13 cellular contexts compared by ENCODE assay signal in the genomic region with DNA sequence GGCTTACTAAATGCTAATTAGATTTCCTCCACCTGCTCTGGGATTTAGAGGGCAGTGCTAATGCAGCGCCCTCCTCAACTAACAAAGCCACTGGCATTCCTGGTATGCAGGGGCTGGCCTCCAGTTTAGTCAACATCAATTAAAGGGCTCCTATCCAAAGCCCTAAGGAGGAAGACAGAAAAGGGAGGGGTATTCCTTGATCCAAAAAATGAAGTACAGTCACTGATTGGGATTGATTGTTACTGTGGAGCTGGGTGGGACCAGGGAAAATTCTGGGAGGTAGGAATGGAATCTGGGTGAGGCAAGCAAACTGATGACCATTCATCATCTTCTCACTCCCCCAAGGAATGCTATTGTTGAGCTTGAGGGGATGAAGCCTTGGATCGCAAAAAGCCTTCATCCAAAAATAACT. TPM values are rescaled to one million over a fixed set of nuclear protein-coding genes. Genes with fewer than 3 reads are reported as not detected.
DNase-seq lines count a peak whose midpoint lies in the region; ATAC-seq and TF ChIP-seq lines count a peak whose summit lies in the region.
"Had no signal": no experiment of that assay in that cellular context is flagged by ENCODE, and none has a peak within 500 bp of the region (broad histone marks: within the 10 kb centered on the region; RNA-seq: fewer than 3 reads in every experiment).

No MANE protein-coding gene starts in this region.

- H3K4me1 ChIP-seq in HCT116 (ENCODE audit: control insufficient read depth in 1 of 2, insufficient read depth in 2 of 2, low read length in 2 of 2) (peaks cover 14 to 18% of the 10 kb centered on the region in 2 experiments), SJCRH30 (peaks cover 19% of the 10 kb centered on the region), stomach (peaks cover 12 to 48% (median 18%) of the 10 kb centered on the region in 4 donors)

- H3K9ac ChIP-seq in HCT116 (ENCODE audit: low read length) = no peak overlapping the region

- 26 to 38% (median 30%) methylated on average over 2 of the region's 2 CpGs for WGBS in stomach, 5 donors

- TF ChIP-seq CTCF in HCT116 (IDR thresholded peaks at IDR 0.05 in 2 of 3, conservative IDR thresholded peaks at IDR 0.05 in 1 of 3; ENCODE audit: borderline replicate concordance in 1 of 3, insufficient read depth in 1 of 3, low read depth in 2 of 3, low read length in 2 of 3) (no peak), stomach (IDR thresholded peaks at IDR 0.05) (no peak)

- TF ChIP-seq EP300 in stomach (IDR thresholded peaks at IDR 0.05) = no peak

- H3K79me2 ChIP-seq in HCT116 (ENCODE audit: insufficient read depth, low read length) = no peaks in the 10 kb centered on the region

- no peaks in the 10 kb centered on the region for H3K4me1 Mint-ChIP-seq in activated T-cell treated with anti-CD3 and anti-CD28 coated beads, Interleukin-2, amount 50 U/mL, for 24 hours (ENCODE audit: low read depth)

- TF ChIP-seq POLR2A in HCT116 (IDR thresholded peaks at IDR 0.05; ENCODE audit: borderline replicate concordance, extremely low read depth, insufficient read depth, insufficient read length) (no peak), stomach (IDR thresholded peaks at IDR 0.05) (no peak)

- H4K20me1 ChIP-seq in HCT116 (ENCODE audit: insufficient read depth) = no peaks in the 10 kb centered on the region

- RAD21 ChIA-PET in HCT116 (lab: Charles Lee; ENCODE audit: low non-redundant PET in 1 of 2, low total read pairs in 2 of 2, uncharacterized antibody in 2 of 2, unreplicated experiment in 2 of 2) = no interaction called here

- H3K9me3 Mint-ChIP-seq in activated T-cell treated with anti-CD3 and anti-CD28 coated beads, Interleukin-2, amount 50 U/mL, for 24 hours = no peaks in the 10 kb centered on the region
- H3K9me3 Mint-ChIP-seq: activated CD4-positive, alpha-beta memory T cell treated with anti-CD3 and anti-CD28 coated beads for 36 hours had no signal

- H3K36me3 ChIP-seq in HCT116 (ENCODE audit: control insufficient read depth in 1 of 2, insufficient read depth in 2 of 2, low read length in 2 of 2) (no peaks in the 10 kb centered on the region), SJCRH30 (no peaks in the 10 kb centered on the region), stomach (no peaks in the 10 kb centered on the region)

- intact Hi-C loops in HCT116 (cut with micrococcal nuclease) (no loop called here), left ventricle myocardium superior (cut with micrococcal nuclease) (no loop called here), stomach (cut with DNase I; ENCODE audit: low total_unique reads) (no loop called here)

- H3K9me3 ChIP-seq in HCT116 (ENCODE audit: control insufficient read depth in 1 of 2, insufficient read depth in 1 of 2, low read depth in 1 of 2, low read length in 2 of 2) = no peaks in the 10 kb centered on the region
- H3K9me3 ChIP-seq in SJCRH30 (replicated peaks) = no peaks in the 10 kb centered on the region
- H3K9me3 ChIP-seq in stomach = no peaks in the 10 kb centered on the region

- no peak overlapping the region for H2AFZ ChIP-seq in HCT116 (ENCODE audit: low read depth, low read length, poor library complexity, severe bottlenecking)

- no peak overlapping the region for H3K27ac Mint-ChIP-seq in activated T-cell treated with anti-CD3 and anti-CD28 coated beads, Interleukin-2, amount 50 U/mL, for 24 hours
- H3K27ac Mint-ChIP-seq: activated CD4-positive, alpha-beta memory T cell treated with anti-CD3 and anti-CD28 coated beads for 36 hours had no signal

- H3K9me2 ChIP-seq in HCT116 (ENCODE audit: insufficient read depth) = no peaks in the 10 kb centered on the region

- POLR2A ChIA-PET in HCT116 (lab: Charles Lee) = no interaction called here

- no peaks in the 10 kb centered on the region for H3K27me3 ChIP-seq in HCT116 (ENCODE audit: insufficient read depth, low read length)
- H3K27me3 ChIP-seq in SJCRH30 = no peaks in the 10 kb centered on the region
- no peaks in the 10 kb centered on the region for H3K27me3 ChIP-seq in stomach

- no peak overlapping the region for H3K4me3 Mint-ChIP-seq in activated T-cell treated with anti-CD3 and anti-CD28 coated beads, Interleukin-2, amount 50 U/mL, for 24 hours
- H3K4me3 Mint-ChIP-seq: activated CD4-positive, alpha-beta memory T cell treated with anti-CD3 and anti-CD28 coated beads for 36 hours had no signal

- no peak for TF ChIP-seq RAD21 in HCT116 (IDR thresholded peaks at IDR 0.05; ENCODE audit: low read depth)

- DNase-seq in HCT116 (ENCODE audit: low read depth, low spot score) (peak; percentile 22), SJCRH30 (peak; percentile 68 to 75), left ventricle myocardium superior (no peak), stomach (peak; percentile 61), SKM-1 treated with dmso at 0.1 percent for 144 hours (lab: John Stamatoyannopoulos, UW; ENCODE audit: unreplicated experiment) (no peak), DMS53 treated with DMSO at 0.1 percent for 48 hours (lab: John Stamatoyannopoulos, UW; ENCODE audit: unreplicated experiment) (no peak)
- DNase-seq in activated T-cell treated with anti-CD3 and anti-CD28 coated beads, Interleukin-2, amount 50 U/mL, for 24 hours = no peak
- DNase-seq: activated CD4-positive, alpha-beta memory T cell treated with anti-CD3 and anti-CD28 coated beads for 36 hours; aorta; foreskin melanocyte; NCI-H1930; occipital lobe had no signal

- no peaks in the 10 kb centered on the region for H3K36me3 Mint-ChIP-seq in activated T-cell treated with anti-CD3 and anti-CD28 coated beads, Interleukin-2, amount 50 U/mL, for 24 hours (ENCODE audit: low read depth)
- H3K36me3 Mint-ChIP-seq: activated CD4-positive, alpha-beta memory T cell treated with anti-CD3 and anti-CD28 coated beads for 36 hours had no signal

- BruUV-seq in HCT116 (replicated peaks; lab: Mats Ljungman, UMichigan) = no TSS peak

- peak; percentile 96 for ATAC-seq in HCT116
- ATAC-seq in left ventricle myocardium superior = peak; percentile 72

- H3K4me2 ChIP-seq in HCT116 (ENCODE audit: low read length) = peak overlapping the region; percentile 40

- H3K4me3 ChIP-seq in HCT116 (replicated peaks in 1 of 2; ENCODE audit: low read depth in 1 of 2, low read length in 2 of 2) (no peak overlapping the region), SJCRH30 (no peak overlapping the region), stomach (no peak overlapping the region)
- H3K4me3 ChIP-seq: SK-N-MC had no signal

- H3K27me3 Mint-ChIP-seq in activated T-cell treated with anti-CD3 and anti-CD28 coated beads, Interleukin-2, amount 50 U/mL, for 24 hours = no peaks in the 10 kb centered on the region
- H3K27me3 Mint-ChIP-seq: activated CD4-positive, alpha-beta memory T cell treated with anti-CD3 and anti-CD28 coated beads for 36 hours had no signal

- H3K27ac ChIP-seq in HCT116 (ENCODE audit: low read depth, low read length) (no peak overlapping the region), SJCRH30 (no peak overlapping the region), stomach (peak overlapping the region in 4 of 5 donors; percentile 18 to 58 (median 35))
- H3K27ac ChIP-seq: SK-N-MC had no signal

- CTCF ChIA-PET in HCT116 (lab: Charles Lee) = no interaction called here

TF ChIP-seq in HCT116, 20 proteins besides CTCF, POLR2A, EP300 and RAD21:
- TF ChIP-seq POLR2AphosphoS5 (IDR thresholded peaks at IDR 0.05; ENCODE audit: low read depth, low read length) (no peak), SP1 (IDR thresholded peaks at IDR 0.05; ENCODE audit: low read depth) (peak; percentile 25; the same call in 1 of the 2 replicates), ZBTB33 (IDR thresholded peaks at IDR 0.05; ENCODE audit: extremely low read depth, insufficient replicate concordance, low read length) (no peak), FOSL1 (IDR thresholded peaks at IDR 0.05; ENCODE audit: low read depth) (no peak), EZH2phosphoT487 (IDR thresholded peaks at IDR 0.05; ENCODE audit: borderline replicate concordance) (no peak)
TF ChIP-seq in HCT116: peak in this region for 1.

RNA-seq across cellular contexts. Expression of gene GAB2, which starts 52.2 kb away (rescaled TPM):
- total RNA-seq in HCT116 (2021; ENCODE audit: unreplicated experiment) = 1.9 TPM
- polyA plus RNA-seq in HCT116 (2012) = 1.6 and 2.0 TPM in 2 replicates
- 5.6 TPM in 2 replicates for total RNA-seq in SJCRH30 (2014; rRNA removed; shearing (Covaris generic))
- 17.2 TPM for total RNA-seq in left ventricle myocardium superior
- 10 to 100 TPM in 2 of 5 donors, 1 to 10 TPM in 3; 2.2 to 19.3 (median 7.6) TPM for total RNA-seq in stomach
- polyA plus RNA-seq in stomach = 10 to 100 TPM in 1 of 3 donors, 1 to 10 TPM in 2; 3.0 to 13.1 (median 9.6) TPM

Comparison
In these comparisons a context has a peak if more than half of its experiments do, and no peak if none do; other contexts are left out.
1. DNase-seq: peak in HCT116 (single experiment), SJCRH30 (2 of 2) and stomach (single experiment); none in left ventricle myocardium superior (single experiment), activated T-cell treated with anti-CD3 and anti-CD28 coated beads, Interleukin-2, amount 50 U/mL, for 24 hours (single experiment), SKM-1 treated with dmso at 0.1 percent for 144 hours (single experiment) and DMS53 treated with DMSO at 0.1 percent for 48 hours (single experiment).
2. H3K27ac ChIP-seq: peak in stomach (4 of 5); none in HCT116 (single experiment) and SJCRH30 (single experiment).